15 cellular contexts compared by ENCODE assay signal in the genomic region with DNA sequence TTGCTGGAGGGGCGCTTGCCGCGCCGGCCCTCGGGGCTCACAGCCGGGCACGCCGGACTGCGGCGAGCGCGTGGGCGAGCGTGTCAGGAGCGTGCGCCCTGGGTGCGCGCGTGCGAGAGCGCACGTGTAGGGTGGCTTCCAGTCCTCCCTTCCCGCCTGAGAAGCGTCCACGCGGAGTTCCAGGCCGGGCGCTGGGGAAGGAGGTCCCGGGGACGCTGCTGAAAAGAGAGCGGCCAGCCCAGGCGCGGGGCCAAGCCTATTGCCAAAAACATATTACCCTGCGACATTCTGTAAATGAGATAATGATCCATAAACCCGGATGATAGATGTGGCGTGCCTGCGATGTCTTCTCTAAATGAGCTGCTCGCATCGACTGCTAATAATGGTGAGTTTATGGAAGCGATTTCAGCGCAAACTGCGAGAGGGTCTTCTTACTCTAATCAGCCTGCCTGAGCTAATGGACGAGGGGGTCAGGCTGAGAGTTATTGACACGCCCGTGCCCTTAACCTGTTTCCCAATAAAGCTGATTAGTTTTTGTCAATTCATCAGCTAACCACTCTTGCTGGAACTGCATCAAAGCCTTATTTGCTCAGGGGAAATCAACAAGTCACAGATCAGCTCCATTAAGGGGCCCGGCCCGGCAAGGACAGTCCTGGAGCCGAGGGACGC. TPM values are rescaled to one million over a fixed set of nuclear protein-coding genes. Genes with fewer than 3 reads are reported as not detected.
DNase-seq lines count a peak whose midpoint lies in the region; ATAC-seq, FAIRE-seq and TF ChIP-seq lines count a peak whose summit lies in the region.
"Had no signal": no experiment of that assay in that cellular context is flagged by ENCODE, and none has a peak within 500 bp of the region (broad histone marks: within the 10 kb centered on the region; RNA-seq: fewer than 3 reads in every experiment).

No MANE protein-coding gene starts in this region.

- H3K36me3 ChIP-seq in keratinocyte (ENCODE audit: control insufficient read depth in 2 of 2, extremely low read depth in 1 of 2, insufficient read depth in 2 of 2, low read length in 2 of 2): no peaks in the 10 kb centered on the region
- no peaks in the 10 kb centered on the region for H3K36me3 ChIP-seq in colonic mucosa

- no peaks in the 10 kb centered on the region for H3K79me2 ChIP-seq in keratinocyte (ENCODE audit: control insufficient read depth, insufficient read depth, low read length)

- H3K9me3 ChIP-seq in keratinocyte (ENCODE audit: control insufficient read depth, low read depth, low read length) (no peaks in the 10 kb centered on the region), colonic mucosa (no peaks in the 10 kb centered on the region)

- no peak overlapping the region for H3K9ac ChIP-seq in keratinocyte (ENCODE audit: control insufficient read depth, extremely low read depth, insufficient read depth, low read length)
- H3K9ac ChIP-seq in colonic mucosa (ENCODE audit: low read depth in 2 of 2, low read length in 2 of 2): no peak overlapping the region

- H3K4me3 ChIP-seq in keratinocyte (ENCODE audit: control insufficient read depth in 2 of 3, extremely low read depth in 1 of 3, insufficient read depth in 2 of 3, low read depth in 1 of 3, low read length in 3 of 3): peak overlapping the region in 1 of 3 experiments; percentile 18
- H3K4me3 ChIP-seq in colonic mucosa: no peak overlapping the region

- H3K9me1 ChIP-seq in keratinocyte (ENCODE audit: control insufficient read depth, extremely low read depth, insufficient read depth, low read length): no peaks in the 10 kb centered on the region

- peak overlapping the region; percentile 8 for H3K4me3 Mint-ChIP-seq in activated T-cell treated with anti-CD3 and anti-CD28 coated beads, Interleukin-2, amount 50 U/mL, for 4 hours
- H3K4me3 Mint-ChIP-seq in stimulated activated naive CD8-positive, alpha-beta T cell treated with anti-CD3 and anti-CD28 coated beads, Interleukin-15, amount 100 ng/mL, for 72 hours: peak overlapping the region; percentile 78 to 83

- H3K27ac Mint-ChIP-seq in stimulated activated naive CD8-positive, alpha-beta T cell treated with anti-CD3 and anti-CD28 coated beads, Interleukin-15, amount 100 ng/mL, for 72 hours: no peak overlapping the region
- H3K27ac Mint-ChIP-seq: nephron progenitor cell had no signal

- TF ChIP-seq CTCF in keratinocyte (optimal IDR thresholded peaks at IDR 0.05 in 1 of 3, IDR thresholded peaks at IDR 0.05 in 1 of 3, conservative IDR thresholded peaks at IDR 0.05 in 1 of 3; ENCODE audit: extremely low read depth in 1 of 3, insufficient read depth in 2 of 3, low read length in 3 of 3) (no peak), colonic mucosa (IDR thresholded peaks at IDR 0.05) (no peak)

- H2AFZ ChIP-seq in keratinocyte (ENCODE audit: control insufficient read depth, low read length): no peak overlapping the region

- dilution Hi-C loops in keratinocyte (cut with MboI; ENCODE audit: extremely low pct_ligation_motif_present, low sequenced_read_pairs): no loop called here

- peaks cover 16% of the 10 kb centered on the region for H3K4me1 Mint-ChIP-seq in activated T-cell treated with anti-CD3 and anti-CD28 coated beads, Interleukin-2, amount 50 U/mL, for 4 hours (ENCODE audit: low read depth)
- peaks cover 70% of the 10 kb centered on the region for H3K4me1 Mint-ChIP-seq in stimulated activated naive CD8-positive, alpha-beta T cell treated with anti-CD3 and anti-CD28 coated beads, Interleukin-15, amount 100 ng/mL, for 72 hours
- H3K4me1 Mint-ChIP-seq: nephron progenitor cell had no signal

- peak; percentile 17 for DNase-seq in activated T-cell treated with anti-CD3 and anti-CD28 coated beads, Interleukin-2, amount 50 U/mL, for 1 hour
- DNase-seq in activated T-cell treated with anti-CD3 and anti-CD28 coated beads for 4 hours (no peak), keratinocyte (ENCODE audit: low read depth, low spot score) (no peak), colonic mucosa (no peak)
- no peak for DNase-seq in activated T-cell treated with anti-CD3 and anti-CD28 coated beads, Interleukin-2, amount 50 U/mL, for 4 hours
- DNase-seq in stimulated activated naive CD8-positive, alpha-beta T cell treated with anti-CD3 and anti-CD28 coated beads, Interleukin-15, amount 100 ng/mL, for 72 hours: no peak
- DNase-seq: ACHN; activated CD4-positive, alpha-beta T cell treated with anti-CD3 and anti-CD28 coated beads, Interleukin-2, amount 50 U/mL, for 1 hour; activated naive CD4-positive, alpha-beta T cell treated with anti-CD3 and anti-CD28 coated beads, Interleukin-2, amount 50 U/mL, for 16 hours; cortex of kidney; NCI-H2029; nephron progenitor cell; OCI-M1 had no signal

- no peak overlapping the region for H3K27ac ChIP-seq in keratinocyte (ENCODE audit: control insufficient read depth, insufficient read depth, low read length)
- no peak overlapping the region for H3K27ac ChIP-seq in colonic mucosa

- intact Hi-C loops in colonic mucosa (cut with DNase I): no loop called here

- peak overlapping the region; percentile 49 for H3K4me2 ChIP-seq in keratinocyte (ENCODE audit: control insufficient read depth, extremely low read depth, insufficient read depth, low read depth, low read length)

- FAIRE-seq in keratinocyte (lab: Jason Lieb, UNC): no peak

- no peaks in the 10 kb centered on the region for H4K20me1 ChIP-seq in keratinocyte (ENCODE audit: control insufficient read depth, extremely low read depth, insufficient read depth, low read length)

- H3K27me3 ChIP-seq in keratinocyte (ENCODE audit: control insufficient read depth, extremely low read depth, insufficient read depth, low read length) (peaks cover 100% of the 10 kb centered on the region), colonic mucosa (peaks cover 81% of the 10 kb centered on the region)

- no peaks in the 10 kb centered on the region for H3K9me3 Mint-ChIP-seq in activated T-cell treated with anti-CD3 and anti-CD28 coated beads, Interleukin-2, amount 50 U/mL, for 4 hours
- H3K9me3 Mint-ChIP-seq in stimulated activated naive CD8-positive, alpha-beta T cell treated with anti-CD3 and anti-CD28 coated beads, Interleukin-15, amount 100 ng/mL, for 72 hours: no peaks in the 10 kb centered on the region
- H3K9me3 Mint-ChIP-seq: nephron progenitor cell had no signal

- H3K4me1 ChIP-seq in keratinocyte (ENCODE audit: control insufficient read depth, extremely low read depth, insufficient read depth, low read length) (peaks cover 9% of the 10 kb centered on the region), colonic mucosa (peaks cover 23% of the 10 kb centered on the region)

- H3K27me3 Mint-ChIP-seq in activated T-cell treated with anti-CD3 and anti-CD28 coated beads, Interleukin-2, amount 50 U/mL, for 4 hours (ENCODE audit: low read depth): peaks cover 78% of the 10 kb centered on the region
- peaks cover 99% of the 10 kb centered on the region for H3K27me3 Mint-ChIP-seq in stimulated activated naive CD8-positive, alpha-beta T cell treated with anti-CD3 and anti-CD28 coated beads, Interleukin-15, amount 100 ng/mL, for 72 hours

- no peak for ATAC-seq in activated T-cell treated with anti-CD3 and anti-CD28 coated beads, Interleukin-2, amount 50 U/mL, for 4 hours
- ATAC-seq in stimulated activated naive CD8-positive, alpha-beta T cell treated with anti-CD3 and anti-CD28 coated beads, Interleukin-15, amount 100 ng/mL, for 72 hours: no peak
- no peak for ATAC-seq in GM19467 (IDR thresholded peaks at IDR 0.05; ENCODE audit: unreplicated experiment)
- no peak for ATAC-seq in HG03354 (IDR thresholded peaks at IDR 0.05; ENCODE audit: poor library complexity, severe bottlenecking, unreplicated experiment)

- no peaks in the 10 kb centered on the region for H3K36me3 Mint-ChIP-seq in activated T-cell treated with anti-CD3 and anti-CD28 coated beads, Interleukin-2, amount 50 U/mL, for 4 hours (ENCODE audit: insufficient read depth)

RNA-seq across cellular contexts. Expression of gene MNX1, which starts 8.0 kb away (rescaled TPM):
- not detected for total RNA-seq in activated T-cell treated with anti-CD3 and anti-CD28 coated beads, Interleukin-2, amount 50 U/mL, for 4 hours
- polyA plus RNA-seq in keratinocyte: 0.02 TPM in 1 of 3 replicates, not detected in the others
- polyA plus RNA-seq in keratinocyte (2011; ENCODE audit: low read depth): not detected
- polyA plus RNA-seq in keratinocyte (2011; cell fraction: cytosol; rRNA removed): not detected in 2 replicates
- polyA plus RNA-seq in keratinocyte (2011; cell fraction: nucleus; rRNA removed): not detected in 2 replicates
- polyA plus RNA-seq in keratinocyte (2012; ENCODE audit: low replicate concordance): 0.10 and 0.11 TPM in 2 replicates
- 0.10 TPM in 1 of 3 replicates, not detected in the others for polyA minus RNA-seq in keratinocyte
- polyA minus RNA-seq in keratinocyte (2011; cell fraction: cytosol; rRNA and poly(A)+ RNA removed): not detected
- polyA minus RNA-seq in keratinocyte (2011; cell fraction: nucleus; rRNA and poly(A)+ RNA removed): not detected in 2 replicates
- 10 to 100 TPM; 14.5 to 27.4 TPM for total RNA-seq in colonic mucosa

Comparison
In these comparisons a context has a peak if more than half of its experiments do, and no peak if none do; other contexts are left out.
1. RNA of gene MNX1, which starts 8.0 kb away (total RNA-seq): 14.5 to 27.4 TPM in colonic mucosa; not detected in activated T-cell treated with anti-CD3 and anti-CD28 coated beads, Interleukin-2, amount 50 U/mL, for 4 hours; every median in the first group is over 10 times any median in the second.